ENCODE assay signal across 16 cellular contexts in genomic region chr13:100275746-100276145, GRCh38.
"Had no signal": no experiment of that assay in that cellular context is flagged by ENCODE, and none has a peak within 500 bp of the region (broad histone marks: within the 10 kb centered on the region; RNA-seq: fewer than 3 reads in every experiment).

No MANE protein-coding gene starts in this region.

- H3K9me3 ChIP-seq: esophagus squamous epithelium, heart left ventricle, left ventricle myocardium inferior, ovary, stomach, thoracic aorta had no signal

- ATAC-seq: activated CD4-positive, CD25-positive, alpha-beta regulatory T cell treated with anti-CD3 and anti-CD28 coated beads, Interleukin-2, amount 50 U/mL, for 24 hours; activated CD8-positive, alpha-beta memory T cell treated with anti-CD3 and anti-CD28 coated beads, Interleukin-2, amount 10 ng/mL, durations not matched to agents 7 days and 5 days; heart left ventricle had no signal

- H3K4me3 ChIP-seq: dorsolateral prefrontal cortex, esophagus squamous epithelium, heart left ventricle, left ventricle myocardium inferior, ovary, stomach, thoracic aorta had no signal

- H3K27ac ChIP-seq: dorsolateral prefrontal cortex, esophagus squamous epithelium, heart left ventricle, left ventricle myocardium inferior, ovary, stomach, thoracic aorta had no signal

- H3K27me3 ChIP-seq: dorsolateral prefrontal cortex, esophagus squamous epithelium, heart left ventricle, ovary, stomach had no signal

- H3K9me3 Mint-ChIP-seq: activated T-cell treated with anti-CD3 and anti-CD28 coated beads, Interleukin-2, amount 50 U/mL, for 24 hours had no signal

- DNase-seq: activated CD4-positive, alpha-beta T cell treated with anti-CD3 and anti-CD28 coated beads, Interleukin-2, amount 50 U/mL, for 4 hours; activated CD8-positive, alpha-beta memory T cell treated with anti-CD3 and anti-CD28 coated beads, Interleukin-2, amount 10 ng/mL, durations not matched to agents 7 days and 5 days; activated effector memory CD4-positive, alpha-beta T cell treated with anti-CD3 and anti-CD28 coated beads, Interleukin-2, amount 50 U/mL, for 16 hours; activated T-cell treated with anti-CD3 and anti-CD28 coated beads, Interleukin-2, amount 50 U/mL, for 24 hours; anterior cingulate cortex; dorsolateral prefrontal cortex; esophagus squamous epithelium; foreskin melanocyte; heart left ventricle; left ventricle myocardium inferior; mesenchymal stem cell; ovary; stomach had no signal

- H3K36me3 ChIP-seq: ovary had no signal

- H3K27ac Mint-ChIP-seq: activated CD8-positive, alpha-beta memory T cell treated with anti-CD3 and anti-CD28 coated beads, Interleukin-2, amount 10 ng/mL, durations not matched to agents 7 days and 5 days; activated naive CD8-positive, alpha-beta T cell; activated T-cell treated with anti-CD3 and anti-CD28 coated beads, Interleukin-2, amount 50 U/mL, for 24 hours had no signal

- H3K4me3 Mint-ChIP-seq: activated CD8-positive, alpha-beta memory T cell treated with anti-CD3 and anti-CD28 coated beads, Interleukin-2, amount 10 ng/mL, durations not matched to agents 7 days and 5 days; activated naive CD8-positive, alpha-beta T cell; activated T-cell treated with anti-CD3 and anti-CD28 coated beads, Interleukin-2, amount 50 U/mL, for 24 hours had no signal

- H3K4me1 ChIP-seq: esophagus squamous epithelium, heart left ventricle, left ventricle myocardium inferior, stomach had no signal

- H3K27me3 Mint-ChIP-seq: activated CD8-positive, alpha-beta memory T cell treated with anti-CD3 and anti-CD28 coated beads, Interleukin-2, amount 10 ng/mL, durations not matched to agents 7 days and 5 days; activated naive CD8-positive, alpha-beta T cell; activated T-cell treated with anti-CD3 and anti-CD28 coated beads, Interleukin-2, amount 50 U/mL, for 24 hours had no signal

- H3K4me1 Mint-ChIP-seq: activated CD8-positive, alpha-beta memory T cell treated with anti-CD3 and anti-CD28 coated beads, Interleukin-2, amount 10 ng/mL, durations not matched to agents 7 days and 5 days had no signal
